Comparison of ENCODE assay signal across 8 cellular contexts in the genomic region with DNA sequence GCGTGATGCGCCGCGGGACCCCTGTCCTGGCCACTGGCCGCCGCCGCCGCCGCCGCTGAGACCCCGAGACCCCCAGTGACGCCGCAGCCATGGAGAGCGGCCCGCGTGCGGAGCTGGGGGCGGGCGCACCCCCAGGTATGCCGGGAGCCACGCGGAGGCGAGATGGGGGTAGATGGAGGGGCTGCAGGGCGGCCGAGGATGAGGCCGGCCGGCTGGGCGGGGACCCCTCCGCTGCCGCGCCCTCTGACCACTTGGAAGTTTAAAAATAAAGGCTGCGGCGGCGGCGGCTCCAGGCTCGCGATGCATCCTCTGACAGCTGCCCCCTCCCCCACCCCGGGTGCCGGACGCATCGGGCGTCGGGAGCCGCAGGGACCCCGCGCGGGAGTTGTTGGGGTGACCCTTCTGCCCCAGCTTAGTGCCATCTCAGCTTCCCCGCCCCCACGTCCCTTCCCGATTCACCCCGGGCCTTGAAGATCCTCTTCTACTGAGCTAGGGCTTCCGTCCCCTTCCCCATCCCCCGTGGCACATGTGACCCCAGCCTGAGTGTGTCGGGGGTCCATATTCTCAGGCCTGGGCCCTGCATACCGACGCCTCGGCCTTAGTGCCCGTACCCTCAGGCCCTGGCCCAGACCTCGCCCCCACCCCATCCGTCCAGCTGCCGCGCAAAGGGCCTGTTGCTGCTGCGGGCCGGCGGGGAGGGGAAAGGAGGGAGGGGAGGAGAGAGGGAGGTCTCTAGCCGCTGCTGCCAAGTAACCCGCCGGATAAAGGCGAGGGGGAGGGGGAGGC. TPM values are rescaled to one million over a fixed set of nuclear protein-coding genes. Genes with fewer than 3 reads are reported as not detected.
DNase-seq lines count a peak whose midpoint lies in the region; ATAC-seq and TF ChIP-seq lines count a peak whose summit lies in the region.

No MANE protein-coding gene starts in this region.

- peak overlapping the region; percentile 83 for H2AFZ ChIP-seq in Loucy (ENCODE audit: low read length)

- H3K4me1 Mint-ChIP-seq in T-helper 17 cell: peaks cover 63% of the 10 kb centered on the region

- H3K36me3 ChIP-seq in Loucy (ENCODE audit: insufficient read depth, low read length): no peaks in the 10 kb centered on the region
- no peaks in the 10 kb centered on the region for H3K36me3 ChIP-seq in iPS-15b (ENCODE audit: control insufficient read depth, insufficient read depth, low read length)
- H3K36me3 ChIP-seq in sigmoid colon: no peaks in the 10 kb centered on the region

- H4K20me1 ChIP-seq in Loucy (ENCODE audit: insufficient read depth, low read length, poor library complexity, severe bottlenecking): peaks cover 38% of the 10 kb centered on the region

- H3F3A ChIP-seq in Loucy (ENCODE audit: low read depth): peaks cover 2% of the 10 kb centered on the region; the same call in 1 of the 2 replicates

- no peaks in the 10 kb centered on the region for H3K9me2 ChIP-seq in Loucy (replicated peaks; ENCODE audit: low read depth, low read length)

- H3K4me1 ChIP-seq in Loucy (ENCODE audit: insufficient read depth, low read length, poor library complexity, severe bottlenecking) (peaks cover 51% of the 10 kb centered on the region), iPS-15b (ENCODE audit: control insufficient read depth, insufficient read depth, low read length) (peaks cover 10% of the 10 kb centered on the region), sigmoid colon (peaks cover 0 to 75% (median 66%) of the 10 kb centered on the region in 4 donors)

- TF ChIP-seq CTCF in Loucy (conservative IDR thresholded peaks at IDR 0.05; ENCODE audit: low read length): no peak
- no peak for TF ChIP-seq CTCF in astrocyte of the spinal cord (IDR thresholded peaks at IDR 0.05; ENCODE audit: low read depth, low read length)
- TF ChIP-seq CTCF in sigmoid colon (IDR thresholded peaks at IDR 0.05): no peak

- peaks cover 4% of the 10 kb centered on the region for H3K27me3 ChIP-seq in Loucy (ENCODE audit: insufficient read depth, low read length, poor library complexity, severe bottlenecking)
- peaks cover 45% of the 10 kb centered on the region for H3K27me3 ChIP-seq in iPS-15b (ENCODE audit: control insufficient read depth, insufficient read depth, low read length)
- H3K27me3 ChIP-seq in sigmoid colon: no peaks in the 10 kb centered on the region

- ATAC-seq in GM18907 (IDR thresholded peaks at IDR 0.05; ENCODE audit: unreplicated experiment) (peak; percentile 14), T-helper 17 cell (no peak), HG03469 (IDR thresholded peaks at IDR 0.05; ENCODE audit: unreplicated experiment) (no peak)

- H3K79me2 ChIP-seq in Loucy (ENCODE audit: insufficient read depth, low read length): peaks cover 63% of the 10 kb centered on the region

- peak overlapping the region; percentile 98 to 100 (median 100) for H3K27ac ChIP-seq in sigmoid colon

- peak overlapping the region; percentile 97 for H3K4me3 Mint-ChIP-seq in T-helper 17 cell

- no peak for TF ChIP-seq POLR2A in sigmoid colon (IDR thresholded peaks at IDR 0.05)

- peak overlapping the region; percentile 87 for H3K4me2 ChIP-seq in Loucy (ENCODE audit: low read depth, low read length, poor library complexity, severe bottlenecking)

- H3K27ac Mint-ChIP-seq in T-helper 17 cell: peak overlapping the region; percentile 96

- H3K4me3 ChIP-seq in Loucy (ENCODE audit: low read length, poor library complexity, severe bottlenecking): peak overlapping the region; percentile 88
- H3K4me3 ChIP-seq in astrocyte of the spinal cord (ENCODE audit: low read depth, low read length): peak overlapping the region; percentile 97
- peak overlapping the region; percentile 74 for H3K4me3 ChIP-seq in iPS-15b (ENCODE audit: low read depth, low read length)
- peak overlapping the region; percentile 81 to 100 (median 98) for H3K4me3 ChIP-seq in sigmoid colon

- intact Hi-C loops in sigmoid colon (cut with DNase I): no loop called here

- H3K9ac ChIP-seq in Loucy (ENCODE audit: low read depth, low read length, poor library complexity, severe bottlenecking): peak overlapping the region; percentile 90
- peak overlapping the region; percentile 24 for H3K9ac ChIP-seq in iPS-15b (ENCODE audit: low read depth, low read length)

- H3K9me3 ChIP-seq in Loucy (ENCODE audit: insufficient read depth, low read depth, low read length): no peaks in the 10 kb centered on the region
- no peaks in the 10 kb centered on the region for H3K9me3 ChIP-seq in T-helper 17 cell (ENCODE audit: control insufficient read depth, low read length, poor library complexity, severe bottlenecking)
- no peaks in the 10 kb centered on the region for H3K9me3 ChIP-seq in iPS-15b (ENCODE audit: control insufficient read depth, insufficient read depth, low read length)
- no peaks in the 10 kb centered on the region for H3K9me3 ChIP-seq in sigmoid colon

- no peak for TF ChIP-seq EP300 in sigmoid colon (IDR thresholded peaks at IDR 0.05)

- DNase-seq in AG08396 (ENCODE audit: low spot score) (peak; percentile 58), T-helper 17 cell (peak in 2 of 3 donors; percentile 33 to 45), astrocyte of the spinal cord (ENCODE audit: low read depth, low spot score) (peak; percentile 56), sigmoid colon (peak; percentile 85)

- peaks cover under 1% of the 10 kb centered on the region for H3K36me3 Mint-ChIP-seq in T-helper 17 cell (ENCODE audit: low read depth)

- WGBS in sigmoid colon, 2 donors: 1% methylated on average over 69 of the region's 69 CpGs

- in situ Hi-C loops in astrocyte of the spinal cord (cut with HindIII; ENCODE audit: low sequenced_read_pairs): no loop called here

- H3K27me3 Mint-ChIP-seq in T-helper 17 cell: no peaks in the 10 kb centered on the region

RNA-seq across cellular contexts. Expression of a gene that starts 0.6 kb away (rescaled TPM):
- 100 to 1,000 TPM; 173 to 175 TPM for total RNA-seq in T-helper 17 cell
- total RNA-seq in sigmoid colon: 100 to 1,000 TPM; 104 to 226 (median 129) TPM
- 10 to 100 TPM; 31.8 to 60.9 (median 57.1) TPM for polyA plus RNA-seq in sigmoid colon

RNA-seq across cellular contexts. Expression of a gene that starts 7.2 kb away (rescaled TPM):
- total RNA-seq in T-helper 17 cell (10 to 100 TPM; 35.0 to 37.8 TPM), sigmoid colon (100 to 1,000 TPM; 108 to 177 (median 129) TPM)
- 100 to 1,000 TPM in 1 of 3 donors, 10 to 100 TPM in 2; 75.1 to 102 (median 80.9) TPM for polyA plus RNA-seq in sigmoid colon

RNA-seq across cellular contexts. Expression of a gene that starts 31.5 kb away (rescaled TPM):
- total RNA-seq in T-helper 17 cell: under 1 TPM in 1 of 2 donors, not detected in 1; 0.25 TPM
- total RNA-seq in sigmoid colon: 10 to 100 TPM in 1 of 4 donors, 1 to 10 TPM in 3; 1.8 to 13.0 (median 4.3) TPM
- polyA plus RNA-seq in sigmoid colon: 1 to 10 TPM in 2 of 3 donors, under 1 TPM in 1; 0.60 to 3.2 (median 2.4) TPM
